Comparison of ENCODE assay signal across 19 cellular contexts in genomic region chr7:40583653-40584424, GRCh38.
DNase-seq lines count a peak whose midpoint lies in the region; ATAC-seq and TF ChIP-seq lines count a peak whose summit lies in the region.
"Had no signal": no experiment of that assay in that cellular context is flagged by ENCODE, and none has a peak within 500 bp of the region (broad histone marks: within the 10 kb centered on the region; RNA-seq: fewer than 3 reads in every experiment).

No MANE protein-coding gene starts in this region.

- no peak overlapping the region for H2AFZ ChIP-seq in GM23338

- DNase-seq in GM23338 (ENCODE audit: low spot score) (no peak), RWPE2 (ENCODE audit: low spot score) (no peak), fibroblast of mammary gland (ENCODE audit: low read depth) (peak; percentile 51), skeletal muscle cell (ENCODE audit: low read depth) (peak; percentile 30), NCI-H774 (lab: John Stamatoyannopoulos, UW) (no peak), NCI-H2081 (lab: John Stamatoyannopoulos, UW) (no peak), erythroblast (lab: John Stamatoyannopoulos, UW) (no peak), DMS153 treated with DMSO at 0.1 percent for 48 hours (lab: John Stamatoyannopoulos, UW; ENCODE audit: unreplicated experiment) (no peak)
- DNase-seq: activated CD4-positive, alpha-beta T cell treated with anti-CD3 and anti-CD28 coated beads, Interleukin-2, amount 10 ng/mL, durations not matched to agents 7 days and 5 days; amniotic stem cell; cerebellar nuclear complex; effector memory CD4-positive, alpha-beta T cell; Karpas-422; NCI-H1105 treated with DMSO at 0.1 percent for 48 hours; NCI-H2107; NCI-H69; nucleus accumbens; PC-3; stimulated activated CD4-positive, alpha-beta T cell treated with anti-CD3 and anti-CD28 coated beads, Interleukin-4, amount 100 ng/mL, for 4 hours had no signal

- no peaks in the 10 kb centered on the region for H3F3A ChIP-seq in GM23338 (replicated peaks; ENCODE audit: low read depth)

- no peaks in the 10 kb centered on the region for H4K20me1 ChIP-seq in GM23338 (replicated peaks; ENCODE audit: insufficient read depth)

- ATAC-seq in GM23338 (no peak), RWPE2 (ENCODE audit: low read depth) (0 out of 3 replicates have a peak, but pooled peaks have one; percentile 35)
- ATAC-seq: PC-3 had no signal

- peaks cover 23% of the 10 kb centered on the region for H3K4me1 Mint-ChIP-seq in GM23338
- H3K4me1 Mint-ChIP-seq: activated CD4-positive, alpha-beta T cell treated with anti-CD3 and anti-CD28 coated beads, Interleukin-2, amount 10 ng/mL, durations not matched to agents 7 days and 5 days had no signal

- H3K27me3 Mint-ChIP-seq in GM23338 (ENCODE audit: insufficient read depth, low read depth, poor library complexity), result no peaks in the 10 kb centered on the region
- H3K27me3 Mint-ChIP-seq: activated CD4-positive, alpha-beta T cell treated with anti-CD3 and anti-CD28 coated beads, Interleukin-2, amount 10 ng/mL, durations not matched to agents 7 days and 5 days had no signal

- no peak overlapping the region for H3K4me2 ChIP-seq in GM23338

- H3K4me3 Mint-ChIP-seq in GM23338, result no peak overlapping the region
- H3K4me3 Mint-ChIP-seq: activated CD4-positive, alpha-beta T cell treated with anti-CD3 and anti-CD28 coated beads, Interleukin-2, amount 10 ng/mL, durations not matched to agents 7 days and 5 days had no signal

- H3K27me3 ChIP-seq in GM23338 (ENCODE audit: insufficient read depth) (no peaks in the 10 kb centered on the region), RWPE2 (ENCODE audit: insufficient read depth, poor library complexity, severe bottlenecking) (no peaks in the 10 kb centered on the region)

- H3K4me3 ChIP-seq in GM23338 (no peak overlapping the region), RWPE2 (ENCODE audit: severe bottlenecking) (no peak overlapping the region), fibroblast of mammary gland (ENCODE audit: control insufficient read depth, low read depth, low read length) (no peak overlapping the region), skeletal muscle cell (ENCODE audit: low read depth, low read length) (no peak overlapping the region)

- no peaks in the 10 kb centered on the region for H3K9me2 ChIP-seq in GM23338 (ENCODE audit: insufficient read depth)

- H3K36me3 Mint-ChIP-seq in GM23338 (ENCODE audit: low read depth), result no peaks in the 10 kb centered on the region

- peaks cover 12% of the 10 kb centered on the region; the same call in 1 of the 2 replicates for H3K4me1 ChIP-seq in GM23338 (ENCODE audit: insufficient read depth)
- peaks cover 13% of the 10 kb centered on the region for H3K4me1 ChIP-seq in RWPE2 (ENCODE audit: insufficient read depth, poor library complexity, severe bottlenecking)

- H3K27ac Mint-ChIP-seq in GM23338, result peak overlapping the region; percentile 20; the same call in 1 of the 2 replicates
- H3K27ac Mint-ChIP-seq: activated CD4-positive, alpha-beta T cell treated with anti-CD3 and anti-CD28 coated beads, Interleukin-2, amount 10 ng/mL, durations not matched to agents 7 days and 5 days had no signal

- H3K36me3 ChIP-seq in GM23338 (ENCODE audit: insufficient read depth), result no peaks in the 10 kb centered on the region
- H3K36me3 ChIP-seq in RWPE2 (ENCODE audit: low read depth), result no peaks in the 10 kb centered on the region

- no peaks in the 10 kb centered on the region for H3K79me2 ChIP-seq in GM23338 (replicated peaks; ENCODE audit: insufficient read depth)

- H3K9me3 Mint-ChIP-seq in GM23338, result no peaks in the 10 kb centered on the region
- H3K9me3 Mint-ChIP-seq: activated CD4-positive, alpha-beta T cell treated with anti-CD3 and anti-CD28 coated beads, Interleukin-2, amount 10 ng/mL, durations not matched to agents 7 days and 5 days had no signal

- no peak for TF ChIP-seq POLR2A in erythroblast (IDR thresholded peaks at IDR 0.05; ENCODE audit: low read length)

- no peak overlapping the region for H3K27ac ChIP-seq in GM23338 (ENCODE audit: low read depth)
- H3K27ac ChIP-seq in RWPE2 (ENCODE audit: poor library complexity, severe bottlenecking), result no peak overlapping the region

- TF ChIP-seq CTCF in GM23338 (conservative IDR thresholded peaks at IDR 0.05; ENCODE audit: low read depth in 2 of 2) (no peak), RWPE2 (IDR thresholded peaks at IDR 0.05; ENCODE audit: poor library complexity, severe bottlenecking) (no peak), fibroblast of mammary gland (conservative IDR thresholded peaks at IDR 0.05; ENCODE audit: control insufficient read depth, insufficient read depth, low read depth, low read length) (no peak)

- H3K9me3 ChIP-seq in RWPE2 (ENCODE audit: severe bottlenecking), result no peaks in the 10 kb centered on the region

TF ChIP-seq in GM23338, 12 proteins besides CTCF, POLR2A, EP300 and RAD21 (continues in another document):
- TF ChIP-seq ZNF331 (CRISPR knock-in tag; IDR thresholded peaks at IDR 0.05; ENCODE audit: low read depth), result no peak
- TF ChIP-seq REST (IDR thresholded peaks at IDR 0.05; ENCODE audit: unreplicated experiment), result no peak
- TF ChIP-seq ETS1 (IDR thresholded peaks at IDR 0.05), result no peak
- TF ChIP-seq EZH2phosphoT487 (IDR thresholded peaks at IDR 0.05; ENCODE audit: unreplicated experiment), result no peak
- no peak for TF ChIP-seq POLR2AphosphoS5 (IDR thresholded peaks at IDR 0.05; ENCODE audit: low read depth)

Comparison
In these comparisons a context has a peak if more than half of its experiments do, and no peak if none do; other contexts are left out.
1. DNase-seq: peak in fibroblast of mammary gland (single experiment) and skeletal muscle cell (single experiment); none in GM23338 (single experiment), RWPE2 (single experiment), NCI-H774 (single experiment), NCI-H2081 (0 of 2), erythroblast (0 of 2) and DMS153 treated with DMSO at 0.1 percent for 48 hours (single experiment).